ENCODE assay signal across 1 cellular context in genomic region chr16:47461598-47462266, GRCh38.
TF ChIP-seq lines count a peak whose summit lies in the region.

No MANE protein-coding gene starts in this region.

TF ChIP-seq in K562, 482 proteins besides CTCF, POLR2A, EP300 and RAD21 (continued from another document and continues in another):
- no peak for TF ChIP-seq FOXO4 (CRISPR knock-in tag; IDR thresholded peaks at IDR 0.05)
- peak; percentile 61; the same call in 1 of the 2 replicates for TF ChIP-seq KLF16 (IDR thresholded peaks at IDR 0.05)
- no peak for TF ChIP-seq ZNF830 (CRISPR knock-in tag; IDR thresholded peaks at IDR 0.05)
- TF ChIP-seq ARHGAP35 (IDR thresholded peaks at IDR 0.05; ENCODE audit: partially characterized antibody): no peak
- TF ChIP-seq ZNF696 (CRISPR knock-in tag; conservative IDR thresholded peaks at IDR 0.05): no peak
- no peak; a peak in 1 of 4 replicates for TF ChIP-seq SRF (CRISPR knock-in tag; IDR thresholded peaks at IDR 0.05)
- no peak for TF ChIP-seq ELK3 (CRISPR knock-in tag; IDR thresholded peaks at IDR 0.05)
- TF ChIP-seq SUPT5H (IDR thresholded peaks at IDR 0.05): peak; percentile 10
- TF ChIP-seq NFE2 (IDR thresholded peaks at IDR 0.05; ENCODE audit: low read depth): peak; percentile 92
- no peak for TF ChIP-seq TEAD1 (CRISPR knock-in tag; IDR thresholded peaks at IDR 0.05)
- TF ChIP-seq ZNF239 (CRISPR knock-in tag; IDR thresholded peaks at IDR 0.05): no peak
- TF ChIP-seq SAP30 (IDR thresholded peaks at IDR 0.05; ENCODE audit: borderline replicate concordance, insufficient read depth, low read depth, low read length, poor library complexity, severe bottlenecking): peak; percentile 65
- TF ChIP-seq SIX5 (IDR thresholded peaks at IDR 0.05; ENCODE audit: borderline replicate concordance in 1 of 2, insufficient read depth in 1 of 2, low read depth in 1 of 2, low read length in 2 of 2): no peak
- no peak for TF ChIP-seq POU5F1 (IDR thresholded peaks at IDR 0.05; ENCODE audit: borderline replicate concordance, low read depth, low read length, partially characterized antibody)
- no peak for TF ChIP-seq HDGF (IDR thresholded peaks at IDR 0.05)
- TF ChIP-seq ZBTB5 (IDR thresholded peaks at IDR 0.05): no peak
- no peak for TF ChIP-seq RBM15 (IDR thresholded peaks at IDR 0.05; ENCODE audit: insufficient read depth, low read length)
- no peak for TF ChIP-seq TFAP4 (CRISPR knock-in tag; IDR thresholded peaks at IDR 0.05; ENCODE audit: borderline replicate concordance)
- TF ChIP-seq E2F1 (CRISPR knock-in tag; IDR thresholded peaks at IDR 0.05): no peak
- no peak for TF ChIP-seq PBX2 (CRISPR knock-in tag; IDR thresholded peaks at IDR 0.05; ENCODE audit: low read depth)
- peak; percentile 53; the same call in 1 of the 2 replicates for TF ChIP-seq PBX2 (tag; conservative IDR thresholded peaks at IDR 0.05; ENCODE audit: low read depth)
- TF ChIP-seq AFF1 (IDR thresholded peaks at IDR 0.05; ENCODE audit: low read depth in 1 of 2, partially characterized antibody in 2 of 2): peak in 1 of 2 experiments; percentile 33
- no peak for TF ChIP-seq MAX (CRISPR knock-in tag; IDR thresholded peaks at IDR 0.05)
- peak; percentile 46; the same call in 1 of the 2 replicates for TF ChIP-seq PREB (CRISPR knock-in tag; IDR thresholded peaks at IDR 0.05)
- TF ChIP-seq ZSCAN29 (IDR thresholded peaks at IDR 0.05): no peak
- TF ChIP-seq HMGN3 (IDR thresholded peaks at IDR 0.05; ENCODE audit: borderline replicate concordance, extremely low read depth, insufficient read length, low read depth, low read length): no peak
- no peak for TF ChIP-seq FOS (IDR thresholded peaks at IDR 0.05; ENCODE audit: extremely low read depth, insufficient read length)
- peak; percentile 81 for TF ChIP-seq THRA (IDR thresholded peaks at IDR 0.05)
- no peak for TF ChIP-seq GTF3C2 (IDR thresholded peaks at IDR 0.05; ENCODE audit: borderline replicate concordance, extremely low read depth, insufficient read length)
- no peak for TF ChIP-seq NRF1 (conservative IDR thresholded peaks at IDR 0.05 in 1 of 2, IDR thresholded peaks at IDR 0.05 in 1 of 2)
- no peak for TF ChIP-seq ZNF77 (CRISPR knock-in tag; IDR thresholded peaks at IDR 0.05)
- no peak for TF ChIP-seq MCM3 (IDR thresholded peaks at IDR 0.05)
- TF ChIP-seq XRCC3 (IDR thresholded peaks at IDR 0.05): no peak
- peak; percentile 98 for TF ChIP-seq MAFG (tag; conservative IDR thresholded peaks at IDR 0.05)
